In genomic region chrX:65034641-65035450, GRCh38 we compare ENCODE assay signal across 8 cellular contexts. TPM values are rescaled to one million over a fixed set of nuclear protein-coding genes. Genes with fewer than 3 reads are reported as not detected.
DNase-seq lines count a peak whose midpoint lies in the region; ATAC-seq lines count a peak whose summit lies in the region.

TSS of gene ZC3H12B (plus strand) at chrX:65034826.

- H3K27me3 ChIP-seq in muscle layer of duodenum (ENCODE audit: low read depth, low read length), result no peaks in the 10 kb centered on the region

- DNase-seq in NCI-H82 treated with DMSO at 0.1 percent for 48 hours (lab: John Stamatoyannopoulos, UW; ENCODE audit: unreplicated experiment) (peak; percentile 8), activated T-cell treated with anti-CD3 and anti-CD28 coated beads for 48 hours (ENCODE audit: low read depth) (peak; percentile 78), NOMO-1 treated with dmso at 0.1 percent for 144 hours (lab: John Stamatoyannopoulos, UW; ENCODE audit: unreplicated experiment) (no peak)
- DNase-seq in stimulated activated CD8-positive, alpha-beta memory T cell treated with anti-CD3 and anti-CD28 coated beads, Interleukin-7, amount 100 ng/mL, for 24 hours (ENCODE audit: low read depth), result peak; percentile 53

- H3K4me1 ChIP-seq in muscle layer of duodenum (ENCODE audit: control insufficient read depth in 1 of 2, insufficient read depth in 2 of 2, low read length in 2 of 2), result no peaks in the 10 kb centered on the region

- ATAC-seq in GM18517 (IDR thresholded peaks at IDR 0.05; ENCODE audit: unreplicated experiment) (peak; percentile 88), HG02970 (IDR thresholded peaks at IDR 0.05; ENCODE audit: low FRiP score, unreplicated experiment) (peak; percentile 98), esophagus mucosa (peak; percentile 90)

- peak within 1 kb of the TSS; percentile 69 to 79 for H3K4me3 ChIP-seq in muscle layer of duodenum (ENCODE audit: low read depth in 1 of 2, low read length in 2 of 2)

- peak within 1 kb of the TSS; percentile 60 for H3K27ac ChIP-seq in muscle layer of duodenum (ENCODE audit: low read length)

- H3K9me3 ChIP-seq in muscle layer of duodenum (ENCODE audit: control insufficient read depth in 1 of 2, low read length in 2 of 2), result no peaks in the 10 kb centered on the region

- no peaks in the 10 kb centered on the region for H3K36me3 ChIP-seq in muscle layer of duodenum (ENCODE audit: control insufficient read depth in 1 of 2, insufficient read depth in 2 of 2, low read length in 2 of 2)

RNA-seq across cellular contexts. Expression of gene ZC3H12B, which starts in this region (rescaled TPM):
- 0.08 TPM for total RNA-seq in esophagus mucosa

Comparison
In these comparisons a context has a peak if more than half of its experiments do, and no peak if none do; other contexts are left out.
1. Peak in ATAC-seq in esophagus mucosa; RNA of the gene not detected or under 1 TPM.